In genomic region chr2:24935145-24935544, GRCh38 we compare ENCODE assay signal across 26 cellular contexts.
"Had no signal": no experiment of that assay in that cellular context is flagged by ENCODE, and none has a peak within 500 bp of the region (broad histone marks: within the 10 kb centered on the region; RNA-seq: fewer than 3 reads in every experiment).

No MANE protein-coding gene starts in this region.

- H3K4me3 ChIP-seq: left lung, lower lobe of right lung, ovary, right atrium auricular region, skin epidermis, stomach, testis, thyroid gland, transverse colon, upper lobe of left lung had no signal

- H3K4me1 ChIP-seq: left lung, lower lobe of right lung, stomach, testis, thyroid gland, transverse colon, upper lobe of left lung had no signal

- H3K27me3 ChIP-seq: left lung, ovary, right atrium auricular region, stomach, testis, thyroid gland, transverse colon, upper lobe of left lung had no signal

- H3K9me3 ChIP-seq: left lung, lower lobe of right lung, ovary, right atrium auricular region, stomach, testis, thyroid gland, transverse colon, upper lobe of left lung had no signal

- DNase-seq: hypothalamus; immature natural killer cell; kidney; left colon; left lung; lower lobe of right lung; mammary epithelial cell; mesenchymal stem cell; naive thymus-derived CD8-positive, alpha-beta T cell; nucleus accumbens; ovary; stimulated activated CD4-positive, alpha-beta T cell treated with anti-CD3 and anti-CD28 coated beads, Interleukin-12 subunit alpha, Interleukin-12 subunit beta, amount 100 ng/mL, for 4 hours; stimulated activated CD4-positive, alpha-beta T cell treated with anti-CD3 and anti-CD28 coated beads, Interleukin-15, amount 100 ng/mL, for 24 hours; stimulated activated CD4-positive, alpha-beta T cell treated with anti-CD3 and anti-CD28 coated beads, Interleukin-2, amount 100 ng/mL, for 24 hours; stimulated activated CD4-positive, alpha-beta T cell treated with anti-CD3 and anti-CD28 coated beads, Interleukin-4, amount 100 ng/mL, for 1 hour; stimulated activated naive B cell treated with anti-CD40 and anti-IgM and Interleukin-4, amounts not matched to agents 10 μg/mL and 1 μg/mL and 100 μg/mL, for 72 hours; stimulated activated naive CD8-positive, alpha-beta T cell treated with anti-CD3 and anti-CD28 coated beads, Interleukin-15, Interleukin-2, amounts not matched to agents 100 U/mL and 50 U/mL, for 24 hours; stomach; testis; thyroid gland; transverse colon; upper lobe of left lung had no signal

- FAIRE-seq: islet of Langerhans, kidney had no signal

- ATAC-seq: left colon; left lung; lower lobe of right lung; naive thymus-derived CD8-positive, alpha-beta T cell; sciatic nerve; stimulated activated naive B cell treated with anti-CD40 and anti-IgM and Interleukin-4, amounts not matched to agents 10 μg/mL and 1 μg/mL and 100 μg/mL, for 72 hours; stimulated activated naive CD8-positive, alpha-beta T cell treated with anti-CD3 and anti-CD28 coated beads, Interleukin-15, Interleukin-2, amounts not matched to agents 100 U/mL and 50 U/mL, for 24 hours had no signal

- H3K27ac ChIP-seq: left lung, lower lobe of right lung, ovary, right atrium auricular region, skin epidermis, stomach, testis, thyroid gland, transverse colon, upper lobe of left lung had no signal

- H3K36me3 ChIP-seq: left lung, lower lobe of right lung, ovary, right atrium auricular region, stomach, thyroid gland, transverse colon, upper lobe of left lung had no signal
